1 cellular context compared by ENCODE assay signal in genomic region chr5:69288668-69289067, GRCh38.
TF ChIP-seq lines count a peak whose summit lies in the region.

No MANE protein-coding gene starts in this region.

TF ChIP-seq in H1, 55 proteins besides CTCF, POLR2A, EP300 and RAD21:
- TF ChIP-seq HDAC6 (IDR thresholded peaks at IDR 0.05; ENCODE audit: low read depth, low read length) = no peak
- TF ChIP-seq JUN (IDR thresholded peaks at IDR 0.05; ENCODE audit: low read depth, low read length) = no peak
- no peak for TF ChIP-seq ASH2L (IDR thresholded peaks at IDR 0.05; ENCODE audit: low read length)
- no peak for TF ChIP-seq CBX5 (IDR thresholded peaks at IDR 0.05; ENCODE audit: low read depth, low read length)
- no peak for TF ChIP-seq BCL11A (IDR thresholded peaks at IDR 0.05; ENCODE audit: low read depth in 2 of 2, low read length in 2 of 2)
- TF ChIP-seq, protein P1, sequence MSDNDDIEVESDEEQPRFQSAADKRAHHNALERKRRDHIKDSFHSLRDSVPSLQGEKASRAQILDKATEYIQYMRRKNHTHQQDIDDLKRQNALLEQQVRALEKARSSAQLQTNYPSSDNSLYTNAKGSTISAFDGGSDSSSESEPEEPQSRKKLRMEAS (IDR thresholded peaks at IDR 0.05) = no peak
- no peak for TF ChIP-seq SAP30 (IDR thresholded peaks at IDR 0.05; ENCODE audit: insufficient read depth, insufficient replicate concordance, low read length)
- no peak for TF ChIP-seq RNF2 (IDR thresholded peaks at IDR 0.05; ENCODE audit: borderline replicate concordance, low read depth, low read length, missing control alignments, poor library complexity, severe bottlenecking)
TF ChIP-seq in H1: peak in this region for 0.
